12 cellular contexts compared by ENCODE assay signal in genomic region chr10:84291389-84291788, GRCh38. TPM values are rescaled to one million over a fixed set of nuclear protein-coding genes. Genes with fewer than 3 reads are reported as not detected.
DNase-seq lines count a peak whose midpoint lies in the region; ATAC-seq, FAIRE-seq and TF ChIP-seq lines count a peak whose summit lies in the region.
"Had no signal": no experiment of that assay in that cellular context is flagged by ENCODE, and none has a peak within 500 bp of the region (broad histone marks: within the 10 kb centered on the region; RNA-seq: fewer than 3 reads in every experiment).

No MANE protein-coding gene starts in this region.

- peak; percentile 41; the same call in 2 of the 3 replicates for ATAC-seq in K562
- ATAC-seq in HepG2 = peak; percentile 68; the same call in 2 of the 3 replicates
- ATAC-seq: sciatic nerve; stimulated activated naive CD8-positive, alpha-beta T cell treated with anti-CD3 and anti-CD28 coated beads, Interleukin-15, amount 100 ng/mL, for 72 hours had no signal

- TF ChIP-seq RAD21 in K562 (CRISPR knock-in tag; conservative IDR thresholded peaks at IDR 0.05 in 1 of 2, IDR thresholded peaks at IDR 0.05 in 1 of 2) (no peak), HepG2 (CRISPR knock-in tag; IDR thresholded peaks at IDR 0.05) (no peak)

- H3K9me1 ChIP-seq in K562 (ENCODE audit: control insufficient read depth, insufficient read depth, low read length) = peaks cover 4% of the 10 kb centered on the region

- H3K36me3 ChIP-seq in K562 (ENCODE audit: control insufficient read depth, insufficient read depth, low read length) (no peaks in the 10 kb centered on the region), HepG2 (replicated peaks in 1 of 2; ENCODE audit: control insufficient read depth in 1 of 2, insufficient read depth in 2 of 2, low read length in 2 of 2) (no peaks in the 10 kb centered on the region)
- H3K36me3 ChIP-seq: ascending aorta had no signal

- no peak overlapping the region for H3K4me3 ChIP-seq in K562
- H3K4me3 ChIP-seq in HepG2 (replicated peaks in 1 of 3; ENCODE audit: insufficient read depth in 1 of 3, low read depth in 2 of 3, low read length in 3 of 3) = no peak overlapping the region
- no peak overlapping the region for H3K4me3 ChIP-seq in coronary artery
- H3K4me3 ChIP-seq: ascending aorta had no signal

- POLR2A ChIA-PET in K562 (lab: Yijun Ruan, JAX) (no interaction called here), HepG2 (lab: Yijun Ruan, JAX) (no interaction called here)

- intact Hi-C loops in K562 (cut with micrococcal nuclease) = no loop called here
- intact Hi-C loops in HepG2 (cut with micrococcal nuclease; ENCODE audit: unreplicated experiment) = no loop called here

- H2AFZ ChIP-seq in K562 (ENCODE audit: low read depth, low read length) (no peak overlapping the region), HepG2 (ENCODE audit: low read length) (no peak overlapping the region)

- TF ChIP-seq CTCF in K562 (IDR thresholded peaks at IDR 0.05 in 2 of 3, conservative IDR thresholded peaks at IDR 0.05 in 1 of 3; ENCODE audit: insufficient read depth in 2 of 3, low read depth in 1 of 3, low read length in 3 of 3) (no peak), HepG2 (CRISPR knock-in tag; IDR thresholded peaks at IDR 0.05) (no peak), coronary artery (IDR thresholded peaks at IDR 0.05) (no peak)

- no peak overlapping the region for H3K9ac ChIP-seq in K562 (ENCODE audit: insufficient read depth in 1 of 2, low read depth in 2 of 2, low read length in 2 of 2)
- no peak overlapping the region for H3K9ac ChIP-seq in HepG2 (ENCODE audit: insufficient read depth, low read depth, low read length)

- peak; percentile 19 for FAIRE-seq in K562 (lab: Jason Lieb, UNC)
- no peak for FAIRE-seq in HepG2 (lab: Jason Lieb, UNC)

- CTCF ChIA-PET in K562 (lab: Yijun Ruan, JAX; ENCODE audit: low intra/inter-chr PET ratio) (no interaction called here), HepG2 (lab: Yijun Ruan, JAX; ENCODE audit: low intra/inter-chr PET ratio, low total read pairs) (no interaction called here)

- BruUV-seq in K562 (replicated peaks; lab: Mats Ljungman, UMichigan) = no TSS peak
- BruUV-seq in HepG2 (replicated peaks; lab: Mats Ljungman, UMichigan) = no TSS peak

- H3K9me3 ChIP-seq in K562 (replicated peaks; ENCODE audit: control insufficient read depth, insufficient read depth, low read depth, low read length) = no peaks in the 10 kb centered on the region
- no peaks in the 10 kb centered on the region for H3K9me3 ChIP-seq in HepG2 (ENCODE audit: low read length)
- H3K9me3 ChIP-seq: ascending aorta had no signal

- peaks cover 7 to 19% of the 10 kb centered on the region in 2 experiments; a peak in 4 of 5 replicates for H3K4me1 ChIP-seq in K562 (replicated peaks in 1 of 2; ENCODE audit: control insufficient read depth in 2 of 2, insufficient read depth in 2 of 2, low read length in 2 of 2)
- H3K4me1 ChIP-seq in HepG2 (ENCODE audit: insufficient read depth, low read length) = peaks cover 3% of the 10 kb centered on the region

- H3K27ac ChIP-seq in K562 (ENCODE audit: extremely low read depth, low read depth, low read length) (no peak overlapping the region), HepG2 (ENCODE audit: extremely low read length, insufficient read depth, low read length) (no peak overlapping the region), coronary artery (no peak overlapping the region)
- H3K27ac ChIP-seq: ascending aorta had no signal

- DNase-seq in EH (ENCODE audit: low read depth) (peak; percentile 74), M059J (ENCODE audit: low read depth) (peak; percentile 59), K562 (ENCODE audit: extremely low read depth in 1 of 4, low spot score in 3 of 4) (peak in 3 of 4 experiments; percentile 32 to 53 (median 37)), HepG2 (ENCODE audit: low spot score) (peak; percentile 22), NCI-H1417 treated with DMSO at 0.1 percent for 48 hours (lab: John Stamatoyannopoulos, UW) (no peak), coronary artery (ENCODE audit: low spot score) (no peak), NCI-H146 treated with DMSO at 0.1 percent for 48 hours (lab: John Stamatoyannopoulos, UW; ENCODE audit: unreplicated experiment) (no peak)
- no peak for DNase-seq in activated naive CD4-positive, alpha-beta T cell (lab: John Stamatoyannopoulos, UW)
- DNase-seq: NCI-H510A; stimulated activated naive CD8-positive, alpha-beta T cell treated with anti-CD3 and anti-CD28 coated beads, Interleukin-15, amount 100 ng/mL, for 72 hours had no signal

- WGBS in K562 (ENCODE audit: insufficient coverage, low coverage, missing lambda C conversion rate) = 5% methylated on average over 1 of the region's 1 CpG
- 0% methylated on average over 1 of the region's 1 CpG for WGBS in HepG2 (ENCODE audit: low lambda C conversion rate)

- H4K20me1 ChIP-seq in K562 (replicated peaks; ENCODE audit: control insufficient read depth, insufficient read depth, low read length) (0 out of 2 replicates have a peak, but pooled peaks cover 7% of the 10 kb centered on the region), HepG2 (ENCODE audit: insufficient read depth, low read length) (no peaks in the 10 kb centered on the region)

- H3K27me3 ChIP-seq in K562 (ENCODE audit: control insufficient read depth in 2 of 2, insufficient read depth in 2 of 2, low read length in 2 of 2) (no peaks in the 10 kb centered on the region), HepG2 (ENCODE audit: control insufficient read depth in 1 of 2, insufficient read depth in 2 of 2, low read length in 2 of 2) (peaks cover 0 to 6% of the 10 kb centered on the region in 2 experiments; a peak in 2 of 5 replicates)
- H3K27me3 ChIP-seq: ascending aorta had no signal

- H3K4me2 ChIP-seq in K562 (ENCODE audit: insufficient read depth, low read length) (no peak overlapping the region), HepG2 (ENCODE audit: low read depth, low read length) (no peak overlapping the region)

- TF ChIP-seq POLR2A in K562 (conservative IDR thresholded peaks at IDR 0.05) (no peak), HepG2 (IDR thresholded peaks at IDR 0.05; ENCODE audit: insufficient read depth in 1 of 2, low read depth in 2 of 2, low read length in 2 of 2) (no peak)

- TF ChIP-seq EP300 in K562 (IDR thresholded peaks at IDR 0.05; ENCODE audit: low read length) = no peak
- no peak for TF ChIP-seq EP300 in HepG2 (IDR thresholded peaks at IDR 0.05; ENCODE audit: low read depth in 2 of 2, low read length in 2 of 2)
- TF ChIP-seq EP300 in HepG2 (CRISPR knock-in tag; IDR thresholded peaks at IDR 0.05; ENCODE audit: borderline replicate concordance) = no peak

- H3K79me2 ChIP-seq in K562 (ENCODE audit: control insufficient read depth, insufficient read depth, low read length) = no peaks in the 10 kb centered on the region
- no peaks in the 10 kb centered on the region for H3K79me2 ChIP-seq in HepG2 (ENCODE audit: insufficient read depth, low read length)

- in situ Hi-C loops in K562 (cut with MboI) = no loop called here
- in situ Hi-C loops in HepG2 (cut with HindIII; ENCODE audit: extremely low pct_ligation_motif_present, low pct_unique_long_range_greater_than_20kb) = no loop called here

RNA-seq across cellular contexts. Expression of gene CCSER2, which starts 37.0 kb away (rescaled TPM):
- 15.0 and 18.3 TPM in 2 replicates for total RNA-seq in M059J (2014; rRNA removed; shearing (Covaris generic))
- total RNA-seq in K562 (2011; cell fraction: chromatin; rRNA removed; ENCODE audit: low replicate concordance) = 14.7 and 55.1 TPM in 2 replicates
- 6.0 and 8.9 TPM in 2 replicates for total RNA-seq in K562 (2011; cell fraction: nucleolus; rRNA removed)
- total RNA-seq in K562 (2011; cell fraction: nucleoplasm; rRNA removed) = 11.3 and 12.2 TPM in 2 replicates
- total RNA-seq in K562 (2014; rRNA removed) = 5.6 and 6.7 TPM in 2 replicates
- 12.0 and 13.9 TPM in 2 replicates for total RNA-seq in K562 (2014; rRNA removed; fragmentation: Illumina TruSeq; extraction: Trizol)
- 11.6 and 13.1 TPM in 2 replicates for total RNA-seq in K562 (2015; rRNA removed; fragmentation: Illumina TruSeq; extraction: Trizol)
- 14.1 and 15.1 TPM in 2 replicates for total RNA-seq in K562 (2021)
- 14.8 and 16.7 TPM in 2 replicates for polyA plus RNA-seq in K562 (2011; rRNA removed)
- 3.2 and 6.6 TPM in 2 replicates for polyA plus RNA-seq in K562 (2011; cell fraction: cytosol; rRNA removed)
- 4.8 and 9.8 TPM in 2 replicates for polyA plus RNA-seq in K562 (2011; cell fraction: nucleus; rRNA removed)
- 5.9 and 7.7 TPM in 2 replicates for polyA plus RNA-seq in K562 (2012)
- 7.0 and 9.7 TPM in 2 replicates for polyA plus RNA-seq in K562 (2014; fragmentation: Illumina TruSeq; extraction: Trizol)
- 1 to 10 TPM; 2.7 to 2.9 TPM for polyA plus RNA-seq in K562 (2014; fragmentation: Nextera tagmentation; extraction: Ambion mirVana)
- polyA plus RNA-seq in K562 (2014; rRNA removed) = 3.1 and 4.0 TPM in 2 replicates
- polyA minus RNA-seq in K562 (2011; rRNA and poly(A)+ RNA removed) = 31.4 and 46.2 TPM in 2 replicates
- 10.7 and 26.6 TPM in 2 replicates for polyA minus RNA-seq in K562 (2011; cell fraction: cytosol; rRNA and poly(A)+ RNA removed)
- polyA minus RNA-seq in K562 (2011; cell fraction: nucleus; rRNA and poly(A)+ RNA removed) = 18.3 and 50.9 TPM in 2 replicates
- total RNA-seq in HepG2 (2016; rRNA removed; fragmentation: Illumina TruSeq; extraction: Trizol) = 17.2 and 17.4 TPM in 2 replicates
- 69.9 and 70.2 TPM in 2 replicates for total RNA-seq in HepG2 (2016; cell fraction: cytosol; rRNA removed; fragmentation: Illumina TruSeq; extraction: Trizol; ENCODE audit: low read depth)
- total RNA-seq in HepG2 (2016; cell fraction: insoluble cytoplasmic fraction; rRNA removed; fragmentation: Illumina TruSeq; extraction: Trizol) = 16.5 and 16.8 TPM in 2 replicates
- 51.3 and 63.0 TPM in 2 replicates for total RNA-seq in HepG2 (2016; cell fraction: membrane; rRNA removed; fragmentation: Illumina TruSeq; extraction: Trizol)
- 32.8 and 34.4 TPM in 2 replicates for total RNA-seq in HepG2 (2016; cell fraction: nucleus; rRNA removed; fragmentation: Illumina TruSeq; extraction: Trizol)
- 10.3 and 13.3 TPM in 2 replicates for polyA plus RNA-seq in HepG2 (2011; rRNA removed)
- polyA plus RNA-seq in HepG2 (2011; cell fraction: cytosol; rRNA removed) = 5.2 and 10.1 TPM in 2 replicates
- 3.7 and 4.9 TPM in 2 replicates for polyA plus RNA-seq in HepG2 (2011; cell fraction: nucleus; rRNA removed)
- polyA plus RNA-seq in HepG2 (2012) = 8.4 and 10.2 TPM in 2 replicates
- 2.9 and 3.1 TPM in 2 replicates for polyA plus RNA-seq in HepG2 (2016; cell fraction: cytosol; fragmentation: Illumina TruSeq; extraction: Trizol; ENCODE audit: low read depth)
- polyA plus RNA-seq in HepG2 (2016; cell fraction: insoluble cytoplasmic fraction; fragmentation: Illumina TruSeq; extraction: Trizol; ENCODE audit: low read depth) = 16.8 and 17.9 TPM in 2 replicates
- 8.0 and 10.5 TPM in 2 replicates for polyA plus RNA-seq in HepG2 (2016; cell fraction: membrane; fragmentation: Illumina TruSeq; extraction: Trizol; ENCODE audit: low read depth)
- polyA plus RNA-seq in HepG2 (2016; cell fraction: nucleus; fragmentation: Illumina TruSeq; extraction: Trizol; ENCODE audit: insufficient read depth, low read depth) = 12.8 and 13.0 TPM in 2 replicates
- 6.3 and 10.3 TPM in 2 replicates for polyA minus RNA-seq in HepG2 (2011; rRNA and poly(A)+ RNA removed; ENCODE audit: low replicate concordance)
- 17.7 and 24.0 TPM in 2 replicates for polyA minus RNA-seq in HepG2 (2011; cell fraction: cytosol; rRNA and poly(A)+ RNA removed)
- polyA minus RNA-seq in HepG2 (2011; cell fraction: nucleus; rRNA and poly(A)+ RNA removed) = 59.5 and 72.5 TPM in 2 replicates

RNA-seq across cellular contexts. Expression of gene RGR, which starts 46.5 kb away (rescaled TPM):
- not detected in 2 replicates for total RNA-seq in M059J (2014; rRNA removed; shearing (Covaris generic))
- total RNA-seq in K562 (2011; cell fraction: chromatin; rRNA removed; ENCODE audit: low replicate concordance) = not detected in 2 replicates
- not detected in 2 replicates for total RNA-seq in K562 (2011; cell fraction: nucleolus; rRNA removed)
- total RNA-seq in K562 (2011; cell fraction: nucleoplasm; rRNA removed) = not detected in 2 replicates
- total RNA-seq in K562 (2014; rRNA removed) (not detected in 2 replicates), K562 (2014; rRNA removed; fragmentation: Illumina TruSeq; extraction: Trizol) (not detected in 2 replicates), K562 (2015; rRNA removed; fragmentation: Illumina TruSeq; extraction: Trizol) (not detected in 2 replicates), K562 (2021) (not detected in 2 replicates), HepG2 (2016; rRNA removed; fragmentation: Illumina TruSeq; extraction: Trizol) (0.24 and 0.71 TPM in 2 replicates)
- polyA plus RNA-seq in K562 (2011; rRNA removed) (not detected in 2 replicates), K562 (2014; fragmentation: Illumina TruSeq; extraction: Trizol) (not detected in 2 replicates), K562 (2014; fragmentation: Nextera tagmentation; extraction: Ambion mirVana) (not detected), K562 (2014; rRNA removed) (not detected in 2 replicates), HepG2 (2011; rRNA removed) (0.68 and 0.69 TPM in 2 replicates)
- not detected in 2 replicates for polyA plus RNA-seq in K562 (2011; cell fraction: cytosol; rRNA removed)
- not detected in 2 replicates for polyA plus RNA-seq in K562 (2011; cell fraction: nucleus; rRNA removed)
- polyA plus RNA-seq in K562 (2012) = not detected in 2 replicates
- polyA minus RNA-seq in K562 (2011; rRNA and poly(A)+ RNA removed) = not detected in 2 replicates
- not detected in 2 replicates for polyA minus RNA-seq in K562 (2011; cell fraction: cytosol; rRNA and poly(A)+ RNA removed)
- polyA minus RNA-seq in K562 (2011; cell fraction: nucleus; rRNA and poly(A)+ RNA removed) = not detected in 2 replicates
- 0.44 and 1.2 TPM in 2 replicates for total RNA-seq in HepG2 (2016; cell fraction: cytosol; rRNA removed; fragmentation: Illumina TruSeq; extraction: Trizol; ENCODE audit: low read depth)
- 0.39 and 0.74 TPM in 2 replicates for total RNA-seq in HepG2 (2016; cell fraction: insoluble cytoplasmic fraction; rRNA removed; fragmentation: Illumina TruSeq; extraction: Trizol)
- 0.17 and 0.37 TPM in 2 replicates for total RNA-seq in HepG2 (2016; cell fraction: membrane; rRNA removed; fragmentation: Illumina TruSeq; extraction: Trizol)
- total RNA-seq in HepG2 (2016; cell fraction: nucleus; rRNA removed; fragmentation: Illumina TruSeq; extraction: Trizol) = 0.43 and 1.4 TPM in 2 replicates
- polyA plus RNA-seq in HepG2 (2011; cell fraction: cytosol; rRNA removed) = 0.53 and 0.90 TPM in 2 replicates
- polyA plus RNA-seq in HepG2 (2011; cell fraction: nucleus; rRNA removed) = 0.76 and 0.88 TPM in 2 replicates
- 0.05 TPM in 1 of 2 replicates, not detected in the other for polyA plus RNA-seq in HepG2 (2012)
- 0.32 and 0.44 TPM in 2 replicates for polyA plus RNA-seq in HepG2 (2016; cell fraction: cytosol; fragmentation: Illumina TruSeq; extraction: Trizol; ENCODE audit: low read depth)
- polyA plus RNA-seq in HepG2 (2016; cell fraction: insoluble cytoplasmic fraction; fragmentation: Illumina TruSeq; extraction: Trizol; ENCODE audit: low read depth) = 0.20 and 0.87 TPM in 2 replicates
- 0.50 and 0.71 TPM in 2 replicates for polyA plus RNA-seq in HepG2 (2016; cell fraction: membrane; fragmentation: Illumina TruSeq; extraction: Trizol; ENCODE audit: low read depth)
- 0.84 and 2.3 TPM in 2 replicates for polyA plus RNA-seq in HepG2 (2016; cell fraction: nucleus; fragmentation: Illumina TruSeq; extraction: Trizol; ENCODE audit: insufficient read depth, low read depth)
- 2.2 TPM in 1 of 2 replicates, not detected in the other for polyA minus RNA-seq in HepG2 (2011; rRNA and poly(A)+ RNA removed; ENCODE audit: low replicate concordance)
- not detected in 2 replicates for polyA minus RNA-seq in HepG2 (2011; cell fraction: cytosol; rRNA and poly(A)+ RNA removed)
- not detected in 2 replicates for polyA minus RNA-seq in HepG2 (2011; cell fraction: nucleus; rRNA and poly(A)+ RNA removed)
- total RNA-seq: ascending aorta had no signal

RNA-seq across cellular contexts. Expression of gene LRIT1, which starts 50.0 kb away (rescaled TPM):
- not detected in 2 replicates for total RNA-seq in M059J (2014; rRNA removed; shearing (Covaris generic))
- total RNA-seq in K562 (2011; cell fraction: chromatin; rRNA removed; ENCODE audit: low replicate concordance) = not detected in 2 replicates
- total RNA-seq in K562 (2011; cell fraction: nucleolus; rRNA removed) = not detected in 2 replicates
- not detected in 2 replicates for total RNA-seq in K562 (2011; cell fraction: nucleoplasm; rRNA removed)
- total RNA-seq in K562 (2014; rRNA removed) (not detected in 2 replicates), K562 (2014; rRNA removed; fragmentation: Illumina TruSeq; extraction: Trizol) (not detected in 2 replicates), K562 (2015; rRNA removed; fragmentation: Illumina TruSeq; extraction: Trizol) (not detected in 2 replicates), K562 (2021) (not detected in 2 replicates), HepG2 (2016; rRNA removed; fragmentation: Illumina TruSeq; extraction: Trizol) (not detected in 2 replicates)
- polyA plus RNA-seq in K562 (2011; rRNA removed) (not detected in 2 replicates), K562 (2014; fragmentation: Illumina TruSeq; extraction: Trizol) (not detected in 2 replicates), K562 (2014; fragmentation: Nextera tagmentation; extraction: Ambion mirVana) (not detected), K562 (2014; rRNA removed) (not detected in 2 replicates), HepG2 (2011; rRNA removed) (not detected in 2 replicates)
- not detected in 2 replicates for polyA plus RNA-seq in K562 (2011; cell fraction: cytosol; rRNA removed)
- not detected in 2 replicates for polyA plus RNA-seq in K562 (2011; cell fraction: nucleus; rRNA removed)
- not detected in 2 replicates for polyA plus RNA-seq in K562 (2012)
- not detected in 2 replicates for polyA minus RNA-seq in K562 (2011; rRNA and poly(A)+ RNA removed)
- polyA minus RNA-seq in K562 (2011; cell fraction: cytosol; rRNA and poly(A)+ RNA removed) = not detected in 2 replicates
- not detected in 2 replicates for polyA minus RNA-seq in K562 (2011; cell fraction: nucleus; rRNA and poly(A)+ RNA removed)
- total RNA-seq in HepG2 (2016; cell fraction: cytosol; rRNA removed; fragmentation: Illumina TruSeq; extraction: Trizol; ENCODE audit: low read depth) = not detected in 2 replicates
- not detected in 2 replicates for total RNA-seq in HepG2 (2016; cell fraction: insoluble cytoplasmic fraction; rRNA removed; fragmentation: Illumina TruSeq; extraction: Trizol)
- total RNA-seq in HepG2 (2016; cell fraction: membrane; rRNA removed; fragmentation: Illumina TruSeq; extraction: Trizol) = not detected in 2 replicates
- not detected in 2 replicates for total RNA-seq in HepG2 (2016; cell fraction: nucleus; rRNA removed; fragmentation: Illumina TruSeq; extraction: Trizol)
- polyA plus RNA-seq in HepG2 (2011; cell fraction: cytosol; rRNA removed) = not detected in 2 replicates
- not detected in 2 replicates for polyA plus RNA-seq in HepG2 (2011; cell fraction: nucleus; rRNA removed)
- polyA plus RNA-seq in HepG2 (2012) = not detected in 2 replicates
- not detected in 2 replicates for polyA plus RNA-seq in HepG2 (2016; cell fraction: cytosol; fragmentation: Illumina TruSeq; extraction: Trizol; ENCODE audit: low read depth)
- polyA plus RNA-seq in HepG2 (2016; cell fraction: insoluble cytoplasmic fraction; fragmentation: Illumina TruSeq; extraction: Trizol; ENCODE audit: low read depth) = not detected in 2 replicates
- polyA plus RNA-seq in HepG2 (2016; cell fraction: membrane; fragmentation: Illumina TruSeq; extraction: Trizol; ENCODE audit: low read depth) = not detected in 2 replicates
- not detected in 2 replicates for polyA plus RNA-seq in HepG2 (2016; cell fraction: nucleus; fragmentation: Illumina TruSeq; extraction: Trizol; ENCODE audit: insufficient read depth, low read depth)
- polyA minus RNA-seq in HepG2 (2011; rRNA and poly(A)+ RNA removed; ENCODE audit: low replicate concordance) = not detected in 2 replicates
- not detected in 2 replicates for polyA minus RNA-seq in HepG2 (2011; cell fraction: cytosol; rRNA and poly(A)+ RNA removed)
- polyA minus RNA-seq in HepG2 (2011; cell fraction: nucleus; rRNA and poly(A)+ RNA removed) = not detected in 2 replicates
- total RNA-seq: ascending aorta, sciatic nerve had no signal

Comparison
In these comparisons a context has a peak if more than half of its experiments do, and no peak if none do; other contexts are left out.
1. DNase-seq: peak in EH (single experiment), M059J (single experiment), K562 (3 of 4) and HepG2 (single experiment); none in NCI-H1417 treated with DMSO at 0.1 percent for 48 hours (single experiment), coronary artery (single experiment), NCI-H146 treated with DMSO at 0.1 percent for 48 hours (single experiment) and activated naive CD4-positive, alpha-beta T cell (0 of 4).